Comparison of ENCODE assay signal across 9 cellular contexts in the genomic region with DNA sequence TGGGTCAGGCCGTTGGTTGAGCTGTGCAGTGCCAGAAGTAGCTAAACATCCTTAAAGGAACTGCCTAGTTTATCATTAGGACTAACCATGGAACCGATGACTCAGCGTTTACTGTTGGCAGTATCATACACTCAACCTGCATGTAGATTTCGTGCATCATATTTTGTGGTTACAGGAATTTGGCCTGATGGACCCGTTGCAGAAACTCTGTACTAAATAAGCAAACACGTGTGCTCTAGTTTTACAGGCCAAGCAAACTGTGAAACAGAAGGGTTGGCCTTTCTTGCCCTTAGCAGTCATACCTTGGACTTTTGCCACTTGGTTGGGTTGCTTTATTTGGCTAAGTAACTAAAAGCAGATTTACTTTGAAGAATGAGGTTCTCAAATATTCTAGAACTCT. TPM values are rescaled to one million over a fixed set of nuclear protein-coding genes. Genes with fewer than 3 reads are reported as not detected.
DNase-seq lines count a peak whose midpoint lies in the region; ATAC-seq and TF ChIP-seq lines count a peak whose summit lies in the region.
"Had no signal": no experiment of that assay in that cellular context is flagged by ENCODE, and none has a peak within 500 bp of the region (broad histone marks: within the 10 kb centered on the region; RNA-seq: fewer than 3 reads in every experiment).

No MANE protein-coding gene starts in this region.

- H3K9me3 Mint-ChIP-seq in activated CD4-positive, alpha-beta memory T cell treated with anti-CD3 and anti-CD28 coated beads, Interleukin-2, amount 10 ng/mL, durations not matched to agents 7 days and 5 days, result no peaks in the 10 kb centered on the region
- H3K9me3 Mint-ChIP-seq: T-helper 1 cell treated with Interleukin-12 subunit alpha and Interleukin-12 subunit beta and Interleukin-4 antibody, amounts not matched to agents 30 μg/mL and 1 μg/mL, for 36 hours had no signal

- H3K4me3 Mint-ChIP-seq in activated CD4-positive, alpha-beta memory T cell treated with anti-CD3 and anti-CD28 coated beads, Interleukin-2, amount 10 ng/mL, durations not matched to agents 7 days and 5 days, result no peak overlapping the region
- H3K4me3 Mint-ChIP-seq: T-helper 1 cell treated with Interleukin-12 subunit alpha and Interleukin-12 subunit beta and Interleukin-4 antibody, amounts not matched to agents 30 μg/mL and 1 μg/mL, for 36 hours had no signal

- DNase-seq in HFF-Myc (ENCODE audit: extremely low read depth, low read depth) (peak; percentile 99), adipocyte (ENCODE audit: low read depth) (peak; percentile 99), right atrium auricular region (ENCODE audit: low spot score) (no peak), smooth muscle cell of the brain vasculature (ENCODE audit: low read depth, low spot score) (peak; percentile 88), OCI-M2 (lab: John Stamatoyannopoulos, UW; ENCODE audit: unreplicated experiment) (no peak)
- DNase-seq in activated CD4-positive, alpha-beta memory T cell treated with anti-CD3 and anti-CD28 coated beads, Interleukin-2, amount 10 ng/mL, durations not matched to agents 7 days and 5 days, result no peak

- ATAC-seq in HG02678 (IDR thresholded peaks at IDR 0.05; ENCODE audit: unreplicated experiment) (no peak), HG03520 (IDR thresholded peaks at IDR 0.05; ENCODE audit: unreplicated experiment) (no peak)

- no peaks in the 10 kb centered on the region for H3K9me3 ChIP-seq in adipocyte (ENCODE audit: control insufficient read depth, low read length)
- no peaks in the 10 kb centered on the region for H3K9me3 ChIP-seq in right atrium auricular region

- H3K36me3 ChIP-seq in adipocyte (ENCODE audit: control insufficient read depth, insufficient read depth, low read length, severe bottlenecking) (peaks cover 16% of the 10 kb centered on the region), right atrium auricular region (peaks cover 21% of the 10 kb centered on the region)

- no peaks in the 10 kb centered on the region for H3K27me3 Mint-ChIP-seq in activated CD4-positive, alpha-beta memory T cell treated with anti-CD3 and anti-CD28 coated beads, Interleukin-2, amount 10 ng/mL, durations not matched to agents 7 days and 5 days

- H3K27ac Mint-ChIP-seq in activated CD4-positive, alpha-beta memory T cell treated with anti-CD3 and anti-CD28 coated beads, Interleukin-2, amount 10 ng/mL, durations not matched to agents 7 days and 5 days, result no peak overlapping the region
- H3K27ac Mint-ChIP-seq: T-helper 1 cell treated with Interleukin-12 subunit alpha and Interleukin-12 subunit beta and Interleukin-4 antibody, amounts not matched to agents 30 μg/mL and 1 μg/mL, for 36 hours had no signal

- CTCF ChIA-PET in activated CD4-positive, alpha-beta memory T cell treated with anti-CD3 and anti-CD28 coated beads, Interleukin-2, amount 10 ng/mL, durations not matched to agents 7 days and 5 days (lab: Charles Lee), result no interaction called here

- peak overlapping the region; percentile 50 to 56 for H3K27ac ChIP-seq in right atrium auricular region

- H3K36me3 Mint-ChIP-seq in activated CD4-positive, alpha-beta memory T cell treated with anti-CD3 and anti-CD28 coated beads, Interleukin-2, amount 10 ng/mL, durations not matched to agents 7 days and 5 days (ENCODE audit: low read depth), result peaks cover 59% of the 10 kb centered on the region

- H3K27me3 ChIP-seq in adipocyte (replicated peaks; ENCODE audit: control insufficient read depth, insufficient read depth, low read length) (no peaks in the 10 kb centered on the region), right atrium auricular region (no peaks in the 10 kb centered on the region)

- H3K4me3 ChIP-seq in HFF-Myc (replicated peaks; ENCODE audit: low read depth, low read length) (no peak overlapping the region), adipocyte (ENCODE audit: low read length) (no peak overlapping the region), right atrium auricular region (no peak overlapping the region)

- H3K4me1 Mint-ChIP-seq in activated CD4-positive, alpha-beta memory T cell treated with anti-CD3 and anti-CD28 coated beads, Interleukin-2, amount 10 ng/mL, durations not matched to agents 7 days and 5 days, result peaks cover 31% of the 10 kb centered on the region

- H3K9ac ChIP-seq in adipocyte (ENCODE audit: low read length), result no peak overlapping the region

- H3K4me1 ChIP-seq in adipocyte (ENCODE audit: control insufficient read depth, insufficient read depth, low read length), result peaks cover 14% of the 10 kb centered on the region
- H3K4me1 ChIP-seq in right atrium auricular region, result peaks cover 0 to 46% of the 10 kb centered on the region in 2 donors

- no peak for TF ChIP-seq CTCF in HFF-Myc (IDR thresholded peaks at IDR 0.05; ENCODE audit: low read depth, low read length, missing control alignments)
- no peak for TF ChIP-seq CTCF in right atrium auricular region (IDR thresholded peaks at IDR 0.05)

- POLR2A ChIA-PET in activated CD4-positive, alpha-beta memory T cell treated with anti-CD3 and anti-CD28 coated beads, Interleukin-2, amount 10 ng/mL, durations not matched to agents 7 days and 5 days (lab: Charles Lee), result interaction anchor here (0.8 to 1.0 kb wide), 2 partner anchors 11 to 34 kb away, joined by 3 read pairs; no protein-coding TSS in a partner anchor

RNA-seq across cellular contexts. Expression of gene DGLUCY, which starts 35.6 kb away (rescaled TPM):
- total RNA-seq in right atrium auricular region, result 100 to 1,000 TPM in 1 of 2 donors, 10 to 100 TPM in 1; 81.8 to 136 TPM
- total RNA-seq in activated CD4-positive, alpha-beta memory T cell treated with anti-CD3 and anti-CD28 coated beads, Interleukin-2, amount 10 ng/mL, durations not matched to agents 7 days and 5 days, result 100 to 1,000 TPM; 112 to 115 TPM

Comparison
In these comparisons a context has a peak if more than half of its experiments do, and no peak if none do; other contexts are left out.
1. DNase-seq: peak in HFF-Myc (single experiment), adipocyte (single experiment) and smooth muscle cell of the brain vasculature (single experiment); none in right atrium auricular region (single experiment), activated CD4-positive, alpha-beta memory T cell treated with anti-CD3 and anti-CD28 coated beads, Interleukin-2, amount 10 ng/mL, durations not matched to agents 7 days and 5 days (single experiment) and OCI-M2 (single experiment).